In genomic region chr1:229037806-229038405, GRCh38 we compare ENCODE assay signal across 1 cellular context.
TF ChIP-seq lines count a peak whose summit lies in the region.

No MANE protein-coding gene starts in this region.

TF ChIP-seq in GM23338, 12 proteins besides CTCF, POLR2A, EP300 and RAD21 (continued from another document):
- TF ChIP-seq REST (IDR thresholded peaks at IDR 0.05; ENCODE audit: unreplicated experiment) (no peak), JUNB (IDR thresholded peaks at IDR 0.05; ENCODE audit: unreplicated experiment) (no peak), POLR2AphosphoS5 (IDR thresholded peaks at IDR 0.05; ENCODE audit: low read depth) (no peak)
- TF ChIP-seq, protein P1, sequence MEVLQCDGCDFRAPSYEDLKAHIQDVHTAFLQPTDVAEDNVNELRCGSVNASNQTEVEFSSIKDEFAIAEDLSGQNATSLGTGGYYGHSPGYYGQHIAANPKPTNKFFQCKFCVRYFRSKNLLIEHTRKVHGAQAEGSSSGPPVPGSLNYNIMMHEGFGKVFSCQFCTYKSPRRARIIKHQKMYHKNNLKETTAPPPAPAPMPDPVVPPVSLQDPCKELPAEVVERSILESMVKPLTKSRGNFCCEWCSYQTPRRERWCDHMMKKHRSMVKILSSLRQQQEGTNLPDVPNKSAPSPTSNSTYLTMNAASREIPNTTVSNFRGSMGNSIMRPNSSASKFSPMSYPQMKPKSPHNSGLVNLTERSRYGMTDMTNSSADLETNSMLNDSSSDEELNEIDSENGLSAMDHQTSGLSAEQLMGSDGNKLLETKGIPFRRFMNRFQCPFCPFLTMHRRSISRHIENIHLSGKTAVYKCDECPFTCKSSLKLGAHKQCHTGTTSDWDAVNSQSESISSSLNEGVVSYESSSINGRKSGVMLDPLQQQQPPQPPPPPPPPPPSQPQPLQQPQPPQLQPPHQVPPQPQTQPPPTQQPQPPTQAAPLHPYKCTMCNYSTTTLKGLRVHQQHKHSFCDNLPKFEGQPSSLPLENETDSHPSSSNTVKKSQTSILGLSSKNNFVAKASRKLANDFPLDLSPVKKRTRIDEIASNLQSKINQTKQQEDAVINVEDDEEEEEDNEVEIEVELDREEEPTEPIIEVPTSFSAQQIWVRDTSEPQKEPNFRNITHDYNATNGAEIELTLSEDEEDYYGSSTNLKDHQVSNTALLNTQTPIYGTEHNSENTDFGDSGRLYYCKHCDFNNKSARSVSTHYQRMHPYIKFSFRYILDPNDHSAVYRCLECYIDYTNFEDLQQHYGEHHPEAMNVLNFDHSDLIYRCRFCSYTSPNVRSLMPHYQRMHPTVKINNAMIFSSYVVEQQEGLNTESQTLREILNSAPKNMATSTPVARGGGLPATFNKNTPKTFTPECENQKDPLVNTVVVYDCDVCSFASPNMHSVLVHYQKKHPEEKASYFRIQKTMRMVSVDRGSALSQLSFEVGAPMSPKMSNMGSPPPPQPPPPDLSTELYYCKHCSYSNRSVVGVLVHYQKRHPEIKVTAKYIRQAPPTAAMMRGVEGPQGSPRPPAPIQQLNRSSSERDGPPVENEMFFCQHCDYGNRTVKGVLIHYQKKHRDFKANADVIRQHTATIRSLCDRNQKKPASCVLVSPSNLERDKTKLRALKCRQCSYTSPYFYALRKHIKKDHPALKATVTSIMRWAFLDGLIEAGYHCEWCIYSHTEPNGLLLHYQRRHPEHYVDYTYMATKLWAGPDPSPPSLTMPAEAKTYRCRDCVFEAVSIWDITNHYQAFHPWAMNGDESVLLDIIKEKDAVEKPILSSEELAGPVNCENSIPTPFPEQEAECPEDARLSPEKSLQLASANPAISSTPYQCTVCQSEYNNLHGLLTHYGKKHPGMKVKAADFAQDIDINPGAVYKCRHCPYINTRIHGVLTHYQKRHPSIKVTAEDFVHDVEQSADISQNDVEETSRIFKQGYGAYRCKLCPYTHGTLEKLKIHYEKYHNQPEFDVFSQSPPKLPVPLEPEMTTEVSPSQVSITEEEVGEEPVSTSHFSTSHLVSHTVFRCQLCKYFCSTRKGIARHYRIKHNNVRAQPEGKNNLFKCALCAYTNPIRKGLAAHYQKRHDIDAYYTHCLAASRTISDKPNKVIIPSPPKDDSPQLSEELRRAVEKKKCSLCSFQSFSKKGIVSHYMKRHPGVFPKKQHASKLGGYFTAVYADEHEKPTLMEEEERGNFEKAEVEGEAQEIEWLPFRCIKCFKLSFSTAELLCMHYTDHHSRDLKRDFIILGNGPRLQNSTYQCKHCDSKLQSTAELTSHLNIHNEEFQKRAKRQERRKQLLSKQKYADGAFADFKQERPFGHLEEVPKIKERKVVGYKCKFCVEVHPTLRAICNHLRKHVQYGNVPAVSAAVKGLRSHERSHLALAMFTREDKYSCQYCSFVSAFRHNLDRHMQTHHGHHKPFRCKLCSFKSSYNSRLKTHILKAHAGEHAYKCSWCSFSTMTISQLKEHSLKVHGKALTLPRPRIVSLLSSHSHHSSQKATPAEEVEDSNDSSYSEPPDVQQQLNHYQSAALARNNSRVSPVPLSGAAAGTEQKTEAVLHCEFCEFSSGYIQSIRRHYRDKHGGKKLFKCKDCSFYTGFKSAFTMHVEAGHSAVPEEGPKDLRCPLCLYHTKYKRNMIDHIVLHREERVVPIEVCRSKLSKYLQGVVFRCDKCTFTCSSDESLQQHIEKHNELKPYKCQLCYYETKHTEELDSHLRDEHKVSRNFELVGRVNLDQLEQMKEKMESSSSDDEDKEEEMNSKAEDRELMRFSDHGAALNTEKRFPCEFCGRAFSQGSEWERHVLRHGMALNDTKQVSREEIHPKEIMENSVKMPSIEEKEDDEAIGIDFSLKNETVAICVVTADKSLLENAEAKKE (CRISPR knock-in tag; IDR thresholded peaks at IDR 0.05): no peak
TF ChIP-seq in GM23338: peak in this region for 0.
